In genomic region chr1:95145493-95145892, GRCh38 we compare ENCODE assay signal across 18 cellular contexts. TPM values are rescaled to one million over a fixed set of nuclear protein-coding genes. Genes with fewer than 3 reads are reported as not detected.
A peak's percentile ranks its signal among the peaks of the same experiment; 100 is the strongest.
DNase-seq lines count a peak whose midpoint lies in the region; ATAC-seq and TF ChIP-seq lines count a peak whose summit lies in the region.
"Had no signal": no experiment of that assay in that cellular context is flagged by ENCODE, and none has a peak within 500 bp of the region (broad histone marks: within the 10 kb centered on the region; RNA-seq: fewer than 3 reads in every experiment).

No MANE protein-coding gene starts in this region.

- no peaks in the 10 kb centered on the region for H3K27me3 Mint-ChIP-seq in stimulated activated naive B cell treated with anti-CD40 and anti-IgM and Interleukin-4, amounts not matched to agents 10 μg/mL and 1 μg/mL and 100 μg/mL, for 72 hours

- no TSS peak for BruUV-seq in OCI-LY7 (replicated peaks; lab: Mats Ljungman, UMichigan)
- no TSS peak for BruUV-seq in mammary epithelial cell (replicated peaks; lab: Mats Ljungman, UMichigan)

- ATAC-seq in GM18861 (IDR thresholded peaks at IDR 0.05; ENCODE audit: unreplicated experiment), result peak; percentile 61
- peak; percentile 56 for ATAC-seq in HG02885 (IDR thresholded peaks at IDR 0.05; ENCODE audit: poor library complexity, unreplicated experiment)
- ATAC-seq in stimulated activated naive B cell treated with anti-CD40 and anti-IgM and Interleukin-4, amounts not matched to agents 10 μg/mL and 1 μg/mL and 100 μg/mL, for 72 hours (replicated peaks), result peak; percentile 76 to 84
- ATAC-seq in GM19467 (IDR thresholded peaks at IDR 0.05; ENCODE audit: unreplicated experiment), result no peak
- ATAC-seq: HCT116 had no signal

- dilution Hi-C loops in mammary epithelial cell (cut with HindIII; ENCODE audit: low sequenced_read_pairs), result no loop called here

- H3K9me3 ChIP-seq in OCI-LY7 (ENCODE audit: low read length) (no peaks in the 10 kb centered on the region), mammary epithelial cell (replicated peaks; ENCODE audit: insufficient read depth, low read length) (no peaks in the 10 kb centered on the region)
- H3K9me3 ChIP-seq: SJSA1 had no signal

- H4K20me1 ChIP-seq in OCI-LY7 (ENCODE audit: insufficient read depth, low read length), result no peaks in the 10 kb centered on the region
- no peaks in the 10 kb centered on the region for H4K20me1 ChIP-seq in mammary epithelial cell (ENCODE audit: insufficient read depth, low read length)

- no peak for TF ChIP-seq CTCF in OCI-LY7 (conservative IDR thresholded peaks at IDR 0.05; ENCODE audit: low read length)
- TF ChIP-seq CTCF in mammary epithelial cell (conservative IDR thresholded peaks at IDR 0.05 in 1 of 2, IDR thresholded peaks at IDR 0.05 in 1 of 2; ENCODE audit: extremely low read depth in 1 of 2, insufficient read depth in 1 of 2, low read depth in 1 of 2, low read length in 2 of 2), result no peak

- no peaks in the 10 kb centered on the region for H3K27me3 ChIP-seq in mammary epithelial cell (ENCODE audit: insufficient read depth, low read length)
- H3K27me3 ChIP-seq: SJSA1 had no signal

- POLR2A ChIA-PET in OCI-LY7 (lab: Charles Lee), result no interaction called here

- H3K36me3 Mint-ChIP-seq in stimulated activated naive B cell treated with anti-CD40 and anti-IgM and Interleukin-4, amounts not matched to agents 10 μg/mL and 1 μg/mL and 100 μg/mL, for 72 hours, result no peaks in the 10 kb centered on the region

- intact Hi-C loops in OCI-LY7 (cut with micrococcal nuclease; ENCODE audit: unreplicated experiment), result no loop called here
- intact Hi-C loops in mammary epithelial cell (cut with micrococcal nuclease), result no loop called here

- H3K4me2 ChIP-seq in OCI-LY7 (ENCODE audit: low read length) (no peak overlapping the region), mammary epithelial cell (ENCODE audit: insufficient read depth, low read depth, low read length) (no peak overlapping the region)
- H3K4me2 ChIP-seq: PC-9 had no signal

- H3K4me1 Mint-ChIP-seq in stimulated activated naive B cell treated with anti-CD40 and anti-IgM and Interleukin-4, amounts not matched to agents 10 μg/mL and 1 μg/mL and 100 μg/mL, for 72 hours, result peaks cover 5 to 10% of the 10 kb centered on the region in 2 donors

- H3K27ac Mint-ChIP-seq in stimulated activated naive B cell treated with anti-CD40 and anti-IgM and Interleukin-4, amounts not matched to agents 10 μg/mL and 1 μg/mL and 100 μg/mL, for 72 hours, result peak overlapping the region; percentile 20
- H3K27ac Mint-ChIP-seq: T-helper 1 cell treated with Interleukin-12 subunit alpha and Interleukin-12 subunit beta and Interleukin-4 antibody, amounts not matched to agents 30 μg/mL and 1 μg/mL, for 36 hours had no signal

- DNase-seq in NAMALWA (ENCODE audit: low spot score) (peak; percentile 16), OCI-LY7 (ENCODE audit: low spot score) (no peak), mammary epithelial cell (no peak)
- no peak for DNase-seq in stimulated activated naive B cell treated with anti-CD40 and anti-IgM and Interleukin-4, amounts not matched to agents 10 μg/mL and 1 μg/mL and 100 μg/mL, for 72 hours
- DNase-seq: ACHN, GOT3, NCI-H187, NCI-H2227 treated with DMSO at 0.1 percent for 48 hours, NCI-H510A treated with DMSO at 0.1 percent for 48 hours, NCI-H774, PC-9 had no signal

- H3K4me1 ChIP-seq in OCI-LY7 (ENCODE audit: insufficient read depth, low read length, poor library complexity, severe bottlenecking) (no peaks in the 10 kb centered on the region), mammary epithelial cell (ENCODE audit: insufficient read depth, low read length) (no peaks in the 10 kb centered on the region)
- H3K4me1 ChIP-seq: SJSA1 had no signal

- H3K4me3 ChIP-seq in OCI-LY7 (ENCODE audit: low read depth, low read length, poor library complexity, severe bottlenecking), result no peak overlapping the region
- no peak overlapping the region for H3K4me3 ChIP-seq in mammary epithelial cell (replicated peaks in 1 of 3; ENCODE audit: insufficient read depth in 1 of 3, low read depth in 2 of 3, low read length in 3 of 3)
- H3K4me3 ChIP-seq: PC-9, SJSA1 had no signal

- H3K9ac ChIP-seq in mammary epithelial cell (ENCODE audit: insufficient read depth, low read length), result no peak overlapping the region

- H3K9me3 Mint-ChIP-seq in stimulated activated naive B cell treated with anti-CD40 and anti-IgM and Interleukin-4, amounts not matched to agents 10 μg/mL and 1 μg/mL and 100 μg/mL, for 72 hours, result no peaks in the 10 kb centered on the region
- H3K9me3 Mint-ChIP-seq: T-helper 1 cell treated with Interleukin-12 subunit alpha and Interleukin-12 subunit beta and Interleukin-4 antibody, amounts not matched to agents 30 μg/mL and 1 μg/mL, for 36 hours had no signal

- in situ Hi-C loops in mammary epithelial cell (cut with MboI; ENCODE audit: low sequenced_read_pairs in 2 of 2), result no loop called here

- H3K4me3 Mint-ChIP-seq in stimulated activated naive B cell treated with anti-CD40 and anti-IgM and Interleukin-4, amounts not matched to agents 10 μg/mL and 1 μg/mL and 100 μg/mL, for 72 hours, result peak overlapping the region; percentile 18 to 20
- H3K4me3 Mint-ChIP-seq: T-helper 1 cell treated with Interleukin-12 subunit alpha and Interleukin-12 subunit beta and Interleukin-4 antibody, amounts not matched to agents 30 μg/mL and 1 μg/mL, for 36 hours had no signal

- H3K36me3 ChIP-seq in OCI-LY7 (ENCODE audit: insufficient read depth, low read length) (no peaks in the 10 kb centered on the region), mammary epithelial cell (ENCODE audit: insufficient read depth, low read length) (no peaks in the 10 kb centered on the region)
- H3K36me3 ChIP-seq: SJSA1 had no signal

- no peaks in the 10 kb centered on the region for H3K9me2 ChIP-seq in OCI-LY7 (ENCODE audit: insufficient read depth, low read length)

- no peak overlapping the region for H2AFZ ChIP-seq in OCI-LY7 (ENCODE audit: low read length)
- no peak overlapping the region for H2AFZ ChIP-seq in mammary epithelial cell (ENCODE audit: low read depth, low read length)
- H2AFZ ChIP-seq: PC-9 had no signal

- WGBS in mammary epithelial cell (ENCODE audit: low coverage, missing lambda C conversion rate), result 100% methylated on average over 1 of the region's 1 CpG

- H3K79me2 ChIP-seq in OCI-LY7 (ENCODE audit: insufficient read depth, low read depth, low read length), result no peaks in the 10 kb centered on the region
- H3K79me2 ChIP-seq in mammary epithelial cell (ENCODE audit: insufficient read depth, low read length), result no peaks in the 10 kb centered on the region

- CTCF ChIA-PET in OCI-LY7 (lab: Charles Lee; ENCODE audit: unreplicated experiment), result no interaction called here
- CTCF ChIA-PET in mammary epithelial cell (lab: Charles Lee; ENCODE audit: low non-redundant PET), result no interaction called here

- no peak overlapping the region for H3K27ac ChIP-seq in OCI-LY7 (ENCODE audit: low read depth, low read length, poor library complexity, severe bottlenecking)
- H3K27ac ChIP-seq in mammary epithelial cell (ENCODE audit: insufficient read depth, low read depth, low read length), result no peak overlapping the region
- H3K27ac ChIP-seq: C4-2B, PC-9, SJSA1 had no signal

RNA-seq across cellular contexts. Expression of gene TLCD4, which starts 28.3 kb away (rescaled TPM):
- not detected in 2 replicates for total RNA-seq in OCI-LY7 (2014; rRNA removed; shearing (Covaris generic))
- not detected in 2 replicates for total RNA-seq in OCI-LY7 (2022)
- total RNA-seq in mammary epithelial cell, result 1 to 10 TPM in 1 of 2 donors, under 1 TPM in 1; 0.73 to 2.3 TPM
- 0.18 TPM for polyA plus RNA-seq in mammary epithelial cell
- polyA minus RNA-seq in mammary epithelial cell, result 0.57 TPM
